In genomic region chr2:39778775-39779751, GRCh38 we compare ENCODE assay signal across 1 cellular context.
A peak's percentile ranks its signal among the peaks of the same experiment; 100 is the strongest.
TF ChIP-seq lines count a peak whose summit lies in the region.

Gene THUMPD2, minus strand, starts transcription at chr2:39779258. Its CDS starts 19 bp downstream, at chr2:39779239.

TF ChIP-seq in HEK293, 187 proteins besides CTCF, POLR2A, EP300 and RAD21 (continued from another document):
- TF ChIP-seq ZNF148 (tag by site-specific recombination; IDR thresholded peaks at IDR 0.05; ENCODE audit: borderline replicate concordance) (no peak), ZNF138 (tag by site-specific recombination; IDR thresholded peaks at IDR 0.05; ENCODE audit: borderline replicate concordance) (no peak), ZFP3 (tag by site-specific recombination; IDR thresholded peaks at IDR 0.05; ENCODE audit: low read depth) (no peak), ZNF175 (tag by site-specific recombination; IDR thresholded peaks at IDR 0.05) (no peak), ZNF394 (tag by site-specific recombination; IDR thresholded peaks at IDR 0.05; ENCODE audit: borderline replicate concordance) (no peak), ZNF692 (tag by site-specific recombination; IDR thresholded peaks at IDR 0.05) (peak; percentile 68), YY2 (tag by site-specific recombination; IDR thresholded peaks at IDR 0.05) (no peak), ZSCAN16 (tag by site-specific recombination; IDR thresholded peaks at IDR 0.05) (no peak), ELK4 (IDR thresholded peaks at IDR 0.05; ENCODE audit: borderline replicate concordance, low read depth, low read length) (no peak), ZNF639 (tag by site-specific recombination; IDR thresholded peaks at IDR 0.05) (no peak), ZNF426 (tag by site-specific recombination; IDR thresholded peaks at IDR 0.05) (no peak), ZNF114 (tag by site-specific recombination; IDR thresholded peaks at IDR 0.05) (no peak), ZNF585B (tag by site-specific recombination; IDR thresholded peaks at IDR 0.05) (no peak), PBX3 (CRISPR knock-in tag; IDR thresholded peaks at IDR 0.05) (0 out of 2 replicates have a peak, but pooled peaks have one; percentile 69), ATF2 (tag by site-specific recombination; IDR thresholded peaks at IDR 0.05; ENCODE audit: low read depth) (no peak), KLF9 (tag by site-specific recombination; IDR thresholded peaks at IDR 0.05; ENCODE audit: low read depth) (no peak), ZNF362 (tag by site-specific recombination; IDR thresholded peaks at IDR 0.05) (no peak), ZNF510 (tag by site-specific recombination; IDR thresholded peaks at IDR 0.05; ENCODE audit: insufficient replicate concordance) (no peak), ZNF501 (tag by site-specific recombination; IDR thresholded peaks at IDR 0.05) (peak; percentile 84), KLF7 (tag by site-specific recombination; IDR thresholded peaks at IDR 0.05; ENCODE audit: borderline replicate concordance) (no peak), PRDM10 (tag by site-specific recombination; IDR thresholded peaks at IDR 0.05) (no peak), TCF7L2 (IDR thresholded peaks at IDR 0.05; ENCODE audit: borderline replicate concordance, low read depth, low read length) (no peak), ZNF19 (tag by site-specific recombination; IDR thresholded peaks at IDR 0.05; ENCODE audit: low read depth) (no peak), IKZF3 (tag by site-specific recombination; IDR thresholded peaks at IDR 0.05) (no peak), SCRT2 (tag by site-specific recombination; IDR thresholded peaks at IDR 0.05) (peak; percentile 62; the same call in 1 of the 2 replicates), ZNF366 (tag by site-specific recombination; conservative IDR thresholded peaks at IDR 0.05) (no peak), KLF1 (tag by site-specific recombination; IDR thresholded peaks at IDR 0.05) (no peak), ZBTB10 (tag by site-specific recombination; IDR thresholded peaks at IDR 0.05) (0 out of 2 replicates have a peak, but pooled peaks have one; percentile 49), ZNF398 (tag by site-specific recombination; IDR thresholded peaks at IDR 0.05) (peak; percentile 90), ZNF48 (tag by site-specific recombination; IDR thresholded peaks at IDR 0.05) (no peak), ZNF133 (tag by site-specific recombination; IDR thresholded peaks at IDR 0.05) (no peak), ZNF311 (tag by site-specific recombination; IDR thresholded peaks at IDR 0.05; ENCODE audit: borderline replicate concordance) (no peak), ZNF776 (tag by site-specific recombination; IDR thresholded peaks at IDR 0.05; ENCODE audit: borderline replicate concordance) (no peak), ZBTB48 (tag by site-specific recombination; IDR thresholded peaks at IDR 0.05) (no peak), ZNF544 (tag by site-specific recombination; IDR thresholded peaks at IDR 0.05) (no peak), ZBTB1 (tag by site-specific recombination; IDR thresholded peaks at IDR 0.05) (no peak), ZNF2 (tag by site-specific recombination; IDR thresholded peaks at IDR 0.05) (no peak), ZNF423 (tag by site-specific recombination; IDR thresholded peaks at IDR 0.05) (no peak), ZNF239 (tag by site-specific recombination; IDR thresholded peaks at IDR 0.05) (no peak), ZFP37 (tag by site-specific recombination; IDR thresholded peaks at IDR 0.05) (peak; percentile 60; the same call in 1 of the 2 replicates), EGR2 (tag by site-specific recombination; IDR thresholded peaks at IDR 0.05; ENCODE audit: low read depth) (0 out of 2 replicates have a peak, but pooled peaks have one; percentile 6)
TF ChIP-seq in HEK293: peak in this region for 23.
